Comparison of ENCODE assay signal across 17 cellular contexts in the genomic region with DNA sequence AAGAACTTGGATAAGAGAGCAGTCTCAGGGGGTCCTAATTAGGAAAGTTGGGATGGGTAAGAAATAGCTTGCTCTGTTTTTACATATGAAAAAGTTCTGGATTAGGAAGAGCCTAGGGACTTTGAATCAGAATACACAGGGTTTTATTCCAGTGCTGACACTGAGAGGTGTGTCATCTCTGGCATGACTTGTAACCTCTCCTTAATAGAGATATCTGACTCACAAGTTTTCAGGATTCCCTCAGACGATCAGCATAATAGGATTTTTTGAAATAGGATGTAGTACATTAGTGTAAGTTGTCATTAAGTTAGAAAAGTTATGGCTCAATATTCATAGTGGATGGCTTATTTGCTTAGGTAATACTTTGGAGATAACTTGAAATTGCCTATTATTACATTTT.
A peak's percentile ranks its signal among the peaks of the same experiment; 100 is the strongest.
DNase-seq lines count a peak whose midpoint lies in the region; ATAC-seq and TF ChIP-seq lines count a peak whose summit lies in the region.
"Had no signal": no experiment of that assay in that cellular context is flagged by ENCODE, and none has a peak within 500 bp of the region (broad histone marks: within the 10 kb centered on the region; RNA-seq: fewer than 3 reads in every experiment).

No MANE protein-coding gene starts in this region.

- no peaks in the 10 kb centered on the region for H3K36me3 ChIP-seq in heart right ventricle

- 51 to 66% methylated on average over 1 of the region's 1 CpG for WGBS in heart right ventricle, 2 donors

- H3K27ac ChIP-seq in heart right ventricle, result no peak overlapping the region

- no peaks in the 10 kb centered on the region for H3K9me3 ChIP-seq in heart right ventricle

- H3K4me1 ChIP-seq in heart right ventricle, result no peaks in the 10 kb centered on the region

- no peak for TF ChIP-seq CTCF in heart right ventricle (IDR thresholded peaks at IDR 0.05)

- H3K4me3 ChIP-seq in heart right ventricle, result no peak overlapping the region

- ATAC-seq in GM21526 (IDR thresholded peaks at IDR 0.05; ENCODE audit: low FRiP score, unreplicated experiment), result no peak
- ATAC-seq in heart right ventricle, result no peak
- ATAC-seq: Panc1 had no signal

- intact Hi-C loops in heart right ventricle (cut with DNase I), result loop anchor here in 1 of 10 donors (10.0 kb wide), 1 partner anchor 78 kb away; no protein-coding TSS in a partner anchor

- peak; percentile 0 for DNase-seq in A172 (ENCODE audit: low spot score)
- DNase-seq in HPDE6-E6E7 (ENCODE audit: extremely low spot score), result peak; percentile 49
- peak; percentile 19 for DNase-seq in amniotic epithelial cell (ENCODE audit: low read depth)
- DNase-seq in glomerular visceral epithelial cell (ENCODE audit: extremely low spot score), result peak; percentile 13
- no peak for DNase-seq in islet precursor cell
- DNase-seq in heart right ventricle, result no peak
- DNase-seq in stimulated activated naive CD4-positive, alpha-beta T cell treated with Interleukin-2 at 50 U/mL for 16 hours (lab: John Stamatoyannopoulos, UW), result no peak
- DNase-seq: COR-L47, DMS53, HFFc6, NCI-H1417, NCI-H2029 treated with DMSO at 0.1 percent for 48 hours, NCI-H510A, NCI-H82, SIG-M5 had no signal

- H3K27me3 ChIP-seq in heart right ventricle, result no peaks in the 10 kb centered on the region

Comparison
In these comparisons a context has a peak if more than half of its experiments do, and no peak if none do; other contexts are left out.
1. DNase-seq: peak in A172 (single experiment), HPDE6-E6E7 (single experiment), amniotic epithelial cell (single experiment) and glomerular visceral epithelial cell (single experiment); none in islet precursor cell (single experiment), heart right ventricle (0 of 2) and stimulated activated naive CD4-positive, alpha-beta T cell treated with Interleukin-2 at 50 U/mL for 16 hours (single experiment).